ENCODE assay signal across 13 cellular contexts in genomic region chr11:33347490-33348125, GRCh38. TPM values are rescaled to one million over a fixed set of nuclear protein-coding genes. Genes with fewer than 3 reads are reported as not detected.
A peak's percentile ranks its signal among the peaks of the same experiment; 100 is the strongest.
DNase-seq lines count a peak whose midpoint lies in the region; ATAC-seq and TF ChIP-seq lines count a peak whose summit lies in the region.
"Had no signal": no experiment of that assay in that cellular context is flagged by ENCODE, and none has a peak within 500 bp of the region (broad histone marks: within the 10 kb centered on the region; RNA-seq: fewer than 3 reads in every experiment).

No MANE protein-coding gene starts in this region.

- H3K9me3 ChIP-seq in breast epithelium = no peaks in the 10 kb centered on the region
- H3K9me3 ChIP-seq in suprapubic skin = no peaks in the 10 kb centered on the region
- H3K9me3 ChIP-seq: SJCRH30 had no signal

- H3K4me1 ChIP-seq in breast epithelium (no peaks in the 10 kb centered on the region), suprapubic skin (no peaks in the 10 kb centered on the region)
- H3K4me1 ChIP-seq: SJCRH30 had no signal

- peak overlapping the region in 1 of 2 donors; percentile 16 for H3K27ac Mint-ChIP-seq in effector memory CD8-positive, alpha-beta T cell

- TF ChIP-seq CTCF in GM20000 (IDR thresholded peaks at IDR 0.05; ENCODE audit: extremely low read depth, missing control alignments) = no peak
- TF ChIP-seq CTCF in breast epithelium (IDR thresholded peaks at IDR 0.05) = no peak
- TF ChIP-seq CTCF in suprapubic skin (IDR thresholded peaks at IDR 0.05) = no peak

- intact Hi-C loops in breast epithelium (cut with DNase I; ENCODE audit: low total_unique reads) = loop anchor here (5.0 kb wide), 1 partner anchor 1035 kb away; no protein-coding TSS in a partner anchor

- H3K27me3 Mint-ChIP-seq in effector memory CD8-positive, alpha-beta T cell = no peaks in the 10 kb centered on the region
- H3K27me3 Mint-ChIP-seq: central memory CD8-positive, alpha-beta T cell had no signal

- peak; percentile 95 for ATAC-seq in GM18502 (IDR thresholded peaks at IDR 0.05; ENCODE audit: poor library complexity, unreplicated experiment)
- peak; percentile 82 for ATAC-seq in HG03025 (IDR thresholded peaks at IDR 0.05; ENCODE audit: low FRiP score, unreplicated experiment)
- no peak for ATAC-seq in effector memory CD8-positive, alpha-beta T cell (replicated peaks)

- no peak for TF ChIP-seq POLR2A in breast epithelium (IDR thresholded peaks at IDR 0.05)
- TF ChIP-seq POLR2A in suprapubic skin (IDR thresholded peaks at IDR 0.05) = no peak

- H3K36me3 Mint-ChIP-seq in effector memory CD8-positive, alpha-beta T cell (ENCODE audit: insufficient read depth) = peaks cover 48% of the 10 kb centered on the region

- no peaks in the 10 kb centered on the region for H3K27me3 ChIP-seq in breast epithelium
- H3K27me3 ChIP-seq in suprapubic skin = no peaks in the 10 kb centered on the region
- H3K27me3 ChIP-seq: SJCRH30 had no signal

- no peak overlapping the region for H3K27ac ChIP-seq in breast epithelium
- H3K27ac ChIP-seq in suprapubic skin = no peak overlapping the region
- H3K27ac ChIP-seq: SJCRH30 had no signal

- TF ChIP-seq EP300 in suprapubic skin (IDR thresholded peaks at IDR 0.05) = no peak

- no peaks in the 10 kb centered on the region for H3K9me3 Mint-ChIP-seq in effector memory CD8-positive, alpha-beta T cell
- H3K9me3 Mint-ChIP-seq: central memory CD8-positive, alpha-beta T cell had no signal

- WGBS in suprapubic skin = 69% methylated on average over 2 of the region's 2 CpGs

- peak; percentile 66 for DNase-seq in GM20000 (ENCODE audit: low spot score)
- peak; percentile 13 for DNase-seq in astrocyte of the hippocampus (ENCODE audit: low read depth, low spot score)
- DNase-seq in effector memory CD8-positive, alpha-beta T cell = no peak
- DNase-seq in breast epithelium (ENCODE audit: low spot score in 2 of 2) = no peak
- DNase-seq in epidermal melanocyte (ENCODE audit: insufficient read length, low spot score) = no peak
- no peak for DNase-seq in suprapubic skin (ENCODE audit: low spot score in 2 of 2)
- DNase-seq: activated CD4-positive, CD25-positive, alpha-beta regulatory T cell treated with anti-CD3 and anti-CD28 coated beads, Interleukin-2, amount 50 U/mL, for 72 hours; activated gamma-delta T cell treated with Interleukin-2 at 50 U/mL for 16 hours; NCI-H526 had no signal

- no peaks in the 10 kb centered on the region for H3K36me3 ChIP-seq in breast epithelium
- peaks cover 69% of the 10 kb centered on the region for H3K36me3 ChIP-seq in suprapubic skin

- no peak overlapping the region for H3K4me3 Mint-ChIP-seq in effector memory CD8-positive, alpha-beta T cell
- H3K4me3 Mint-ChIP-seq: central memory CD8-positive, alpha-beta T cell had no signal

- H3K4me3 ChIP-seq in breast epithelium = no peak overlapping the region
- H3K4me3 ChIP-seq in suprapubic skin = no peak overlapping the region
- H3K4me3 ChIP-seq: SJCRH30 had no signal

- H3K4me1 Mint-ChIP-seq in effector memory CD8-positive, alpha-beta T cell (ENCODE audit: low read depth in 2 of 2) = no peaks in the 10 kb centered on the region
- H3K4me1 Mint-ChIP-seq: central memory CD8-positive, alpha-beta T cell had no signal

RNA-seq across cellular contexts. Expression of gene KIAA1549L, which starts 28.3 kb away (rescaled TPM):
- total RNA-seq in breast epithelium (1 to 10 TPM in 2 of 3 donors, under 1 TPM in 1; under 0.01 to 1.3 (median 1.0) TPM), suprapubic skin (10 to 100 TPM in 1 of 4 donors, 1 to 10 TPM in 3; 1.6 to 10.3 (median 5.5) TPM)

Comparison
In these comparisons a context has a peak if more than half of its experiments do, and no peak if none do; other contexts are left out.
1. DNase-seq: peak in GM20000 (single experiment) and astrocyte of the hippocampus (single experiment); none in effector memory CD8-positive, alpha-beta T cell (0 of 3), breast epithelium (0 of 2), epidermal melanocyte (single experiment) and suprapubic skin (0 of 2).